8 cellular contexts compared by ENCODE assay signal in the genomic region with DNA sequence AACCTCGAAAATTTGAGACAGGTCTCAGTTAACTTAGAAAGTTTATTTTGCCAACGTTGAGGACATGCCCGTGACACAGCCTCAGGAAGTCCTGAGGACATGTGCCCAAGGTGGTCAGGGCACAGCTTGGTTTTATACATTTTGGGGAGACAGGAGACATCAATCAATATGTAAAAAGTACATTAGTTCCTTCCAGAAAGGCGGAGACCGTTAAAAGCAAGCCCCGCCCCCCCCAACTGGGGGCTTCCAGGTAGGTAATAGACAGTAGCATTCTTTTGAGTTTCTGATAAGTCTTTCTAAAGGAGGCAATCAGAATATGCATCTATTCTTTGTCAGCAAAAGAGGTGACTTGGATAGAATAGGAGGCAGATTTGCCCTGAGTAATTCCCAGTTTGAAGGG. TPM values are rescaled to one million over a fixed set of nuclear protein-coding genes. Genes with fewer than 3 reads are reported as not detected.
DNase-seq lines count a peak whose midpoint lies in the region; ATAC-seq lines count a peak whose summit lies in the region.

No MANE protein-coding gene starts in this region.

- H3K27ac ChIP-seq in thymus (ENCODE audit: low read depth): no peak overlapping the region

- H3K9me3 ChIP-seq in adipocyte (ENCODE audit: control insufficient read depth, low read length) (no peaks in the 10 kb centered on the region), thymus (ENCODE audit: control insufficient read depth) (no peaks in the 10 kb centered on the region)

- no peaks in the 10 kb centered on the region for H3K27me3 ChIP-seq in adipocyte (replicated peaks; ENCODE audit: control insufficient read depth, insufficient read depth, low read length)
- H3K27me3 ChIP-seq in thymus (ENCODE audit: control insufficient read depth, insufficient read depth): no peaks in the 10 kb centered on the region

- H3K9ac ChIP-seq in adipocyte (ENCODE audit: low read length): peak overlapping the region; percentile 95

- H3K36me3 ChIP-seq in adipocyte (ENCODE audit: control insufficient read depth, insufficient read depth, low read length, severe bottlenecking) (no peaks in the 10 kb centered on the region), thymus (ENCODE audit: control insufficient read depth, insufficient read depth) (no peaks in the 10 kb centered on the region)

- peak; percentile 4 for ATAC-seq in HG03139 (IDR thresholded peaks at IDR 0.05; ENCODE audit: unreplicated experiment)
- peak; percentile 17 for ATAC-seq in left colon

- H3K4me3 ChIP-seq in adipocyte (ENCODE audit: low read length): peak overlapping the region; percentile 97
- H3K4me3 ChIP-seq in thymus (ENCODE audit: low read length): peak overlapping the region; percentile 86

- WGBS in thymus: 15% methylated on average over 6 of the region's 6 CpGs

- DNase-seq in activated CD4-positive, alpha-beta T cell treated with anti-CD3 and anti-CD28 coated beads for 48 hours: peak; percentile 13
- no peak for DNase-seq in activated CD4-positive, alpha-beta T cell treated with anti-CD3 and anti-CD28 coated beads for 1 hour
- DNase-seq in adipocyte (ENCODE audit: low read depth) (no peak), left colon (peak in 1 of 2 donors; percentile 38), NCI-H187 (lab: John Stamatoyannopoulos, UW) (no peak), NCI-H1092 treated with DMSO at 0.1 percent for 48 hours (lab: John Stamatoyannopoulos, UW) (no peak)

- peaks cover 17% of the 10 kb centered on the region for H3K4me1 ChIP-seq in adipocyte (ENCODE audit: control insufficient read depth, insufficient read depth, low read length)
- peaks cover 4% of the 10 kb centered on the region for H3K4me1 ChIP-seq in thymus (ENCODE audit: control insufficient read depth, insufficient read depth, low read length)

- intact Hi-C loops in left colon (cut with DNase I, micrococcal nuclease): no loop called here

RNA-seq across cellular contexts. Expression of gene MOCS2, which starts 0.6 kb away (rescaled TPM):
- total RNA-seq in left colon: 10 to 100 TPM; 23.5 to 27.5 TPM
- polyA plus RNA-seq in thymus: 55.7 TPM
